15 cellular contexts compared by ENCODE assay signal in genomic region chr6:27234576-27234975, GRCh38. TPM values are rescaled to one million over a fixed set of nuclear protein-coding genes. Genes with fewer than 3 reads are reported as not detected.
DNase-seq lines count a peak whose midpoint lies in the region; ATAC-seq, FAIRE-seq and TF ChIP-seq lines count a peak whose summit lies in the region.
"Had no signal": no experiment of that assay in that cellular context is flagged by ENCODE, and none has a peak within 500 bp of the region (broad histone marks: within the 10 kb centered on the region; RNA-seq: fewer than 3 reads in every experiment).

No MANE protein-coding gene starts in this region.

- peak overlapping the region; percentile 54 for H3K4me2 ChIP-seq in endothelial cell of umbilical vein (ENCODE audit: insufficient read depth, low read length)

- DNase-seq in cardiac muscle cell (ENCODE audit: low read depth in 1 of 2, low spot score in 1 of 2) (no peak), left cardiac atrium (no peak), RWPE2 (ENCODE audit: low spot score) (no peak), endothelial cell of umbilical vein (ENCODE audit: low read depth, low spot score) (no peak), C1 segment of cervical spinal cord (lab: John Stamatoyannopoulos, UW) (no peak), gastrocnemius medialis (no peak), NCI-H82 treated with DMSO at 0.1 percent for 48 hours (lab: John Stamatoyannopoulos, UW; ENCODE audit: unreplicated experiment) (no peak)
- no peak for DNase-seq in stimulated activated naive CD8-positive, alpha-beta T cell treated with anti-CD3 and anti-CD28 coated beads, Interleukin-15, amount 100 ng/mL, for 72 hours
- DNase-seq: activated CD4-positive, CD25-positive, alpha-beta regulatory T cell; amniotic stem cell; NCI-H1417 treated with DMSO at 0.1 percent for 48 hours; spleen had no signal

- H3K27ac ChIP-seq in cardiac muscle cell (no peak overlapping the region), RWPE2 (ENCODE audit: poor library complexity, severe bottlenecking) (no peak overlapping the region), endothelial cell of umbilical vein (ENCODE audit: insufficient read depth, low read depth, low read length) (no peak overlapping the region), gastrocnemius medialis (no peak overlapping the region)
- H3K27ac ChIP-seq: spleen had no signal

- ATAC-seq in left cardiac atrium (no peak), RWPE2 (ENCODE audit: low read depth) (no peak), gastrocnemius medialis (no peak)
- no peak for ATAC-seq in stimulated activated naive CD8-positive, alpha-beta T cell treated with anti-CD3 and anti-CD28 coated beads, Interleukin-15, amount 100 ng/mL, for 72 hours
- ATAC-seq: PC-3 had no signal

- in situ Hi-C loops in gastrocnemius medialis (cut with MboI; ENCODE audit: low sequenced_read_pairs in 4 of 4), result no loop called here

- H3K4me3 Mint-ChIP-seq in stimulated activated naive CD8-positive, alpha-beta T cell treated with anti-CD3 and anti-CD28 coated beads, Interleukin-15, amount 100 ng/mL, for 72 hours, result peak overlapping the region; percentile 63 to 67

- dilution Hi-C loops in endothelial cell of umbilical vein (cut with MboI; ENCODE audit: extremely low pct_ligation_motif_present, low sequenced_read_pairs), result no loop called here

- H3K27ac Mint-ChIP-seq in stimulated activated naive CD8-positive, alpha-beta T cell treated with anti-CD3 and anti-CD28 coated beads, Interleukin-15, amount 100 ng/mL, for 72 hours, result no peak overlapping the region

- no peaks in the 10 kb centered on the region for H3K79me2 ChIP-seq in endothelial cell of umbilical vein (ENCODE audit: control insufficient read depth, insufficient read depth, low read length)

- peak overlapping the region; percentile 21 for H3K4me3 ChIP-seq in cardiac muscle cell
- peak overlapping the region; percentile 36 for H3K4me3 ChIP-seq in RWPE2 (ENCODE audit: severe bottlenecking)
- H3K4me3 ChIP-seq in endothelial cell of umbilical vein (replicated peaks in 1 of 3; ENCODE audit: insufficient read depth in 1 of 3, low read depth in 1 of 3, low read length in 3 of 3), result no peak overlapping the region
- no peak overlapping the region for H3K4me3 ChIP-seq in gastrocnemius medialis
- H3K4me3 ChIP-seq: spleen had no signal

- TF ChIP-seq CTCF in cardiac muscle cell (IDR thresholded peaks at IDR 0.05; ENCODE audit: low read depth, low read length) (no peak), RWPE2 (IDR thresholded peaks at IDR 0.05; ENCODE audit: poor library complexity, severe bottlenecking) (no peak), endothelial cell of umbilical vein (IDR thresholded peaks at IDR 0.05; ENCODE audit: extremely low read depth in 1 of 2, insufficient read depth in 1 of 2, low read depth in 1 of 2, low read length in 2 of 2) (no peak), gastrocnemius medialis (IDR thresholded peaks at IDR 0.05 in 4 of 5, conservative IDR thresholded peaks at IDR 0.05 in 1 of 5) (no peak)

- no peaks in the 10 kb centered on the region for H3K9me1 ChIP-seq in endothelial cell of umbilical vein (replicated peaks; ENCODE audit: control insufficient read depth, extremely low read depth, insufficient read depth, low read length)

- POLR2A ChIA-PET in endothelial cell of umbilical vein (lab: Charles Lee), result no interaction called here

- H3K27me3 ChIP-seq in cardiac muscle cell (peaks cover 42% of the 10 kb centered on the region), RWPE2 (ENCODE audit: insufficient read depth, poor library complexity, severe bottlenecking) (no peaks in the 10 kb centered on the region), endothelial cell of umbilical vein (ENCODE audit: control insufficient read depth in 2 of 2, insufficient read depth in 2 of 2, low read length in 2 of 2) (peaks cover 0 to 3% of the 10 kb centered on the region in 2 experiments), gastrocnemius medialis (peaks cover 49 to 82% (median 66%) of the 10 kb centered on the region in 3 donors)

- no peak overlapping the region for H2AFZ ChIP-seq in endothelial cell of umbilical vein (ENCODE audit: low read depth, low read length)

- CTCF ChIA-PET in endothelial cell of umbilical vein (lab: Charles Lee), result interaction anchor here (1.8 kb wide), 1 partner anchor 537 kb away, joined by 6 read pairs; no protein-coding TSS in a partner anchor

- BruUV-seq in endothelial cell of umbilical vein (replicated peaks; lab: Mats Ljungman, UMichigan), result no TSS peak

- H3K9ac ChIP-seq in endothelial cell of umbilical vein (replicated peaks; ENCODE audit: extremely low read depth, insufficient read depth, low read length), result no peak overlapping the region

- FAIRE-seq in endothelial cell of umbilical vein (lab: Jason Lieb, UNC), result no peak

- H3K4me1 Mint-ChIP-seq in stimulated activated naive CD8-positive, alpha-beta T cell treated with anti-CD3 and anti-CD28 coated beads, Interleukin-15, amount 100 ng/mL, for 72 hours, result peaks cover 36% of the 10 kb centered on the region

- H3K27me3 Mint-ChIP-seq in stimulated activated naive CD8-positive, alpha-beta T cell treated with anti-CD3 and anti-CD28 coated beads, Interleukin-15, amount 100 ng/mL, for 72 hours, result peaks cover 82% of the 10 kb centered on the region

- intact Hi-C loops in left cardiac atrium (cut with DNase I) (no loop called here), endothelial cell of umbilical vein (cut with micrococcal nuclease) (no loop called here), gastrocnemius medialis (cut with DNase I; ENCODE audit: low total_unique reads) (no loop called here)

- no peaks in the 10 kb centered on the region for H4K20me1 ChIP-seq in endothelial cell of umbilical vein (replicated peaks; ENCODE audit: control insufficient read depth, extremely low read depth, insufficient read depth, low read length)

- H3K9me3 ChIP-seq in cardiac muscle cell (ENCODE audit: low read depth) (no peaks in the 10 kb centered on the region), RWPE2 (ENCODE audit: severe bottlenecking) (no peaks in the 10 kb centered on the region), endothelial cell of umbilical vein (replicated peaks; ENCODE audit: control insufficient read depth, insufficient read depth, low read length) (no peaks in the 10 kb centered on the region), gastrocnemius medialis (no peaks in the 10 kb centered on the region)

- no peaks in the 10 kb centered on the region for H3K4me1 ChIP-seq in cardiac muscle cell (ENCODE audit: low read depth)
- no peaks in the 10 kb centered on the region for H3K4me1 ChIP-seq in RWPE2 (ENCODE audit: insufficient read depth, poor library complexity, severe bottlenecking)
- H3K4me1 ChIP-seq in endothelial cell of umbilical vein (ENCODE audit: control insufficient read depth, extremely low read depth, insufficient read depth, low read length), result peaks cover 12% of the 10 kb centered on the region
- no peaks in the 10 kb centered on the region for H3K4me1 ChIP-seq in gastrocnemius medialis

- TF ChIP-seq POLR2A in endothelial cell of umbilical vein (IDR thresholded peaks at IDR 0.05; ENCODE audit: low read depth, low read length) (no peak), gastrocnemius medialis (IDR thresholded peaks at IDR 0.05) (no peak)

- H3K9me3 Mint-ChIP-seq in stimulated activated naive CD8-positive, alpha-beta T cell treated with anti-CD3 and anti-CD28 coated beads, Interleukin-15, amount 100 ng/mL, for 72 hours, result peaks cover 4 to 5% of the 10 kb centered on the region in 2 donors

- H3K36me3 ChIP-seq in cardiac muscle cell, result no peaks in the 10 kb centered on the region
- H3K36me3 ChIP-seq in RWPE2 (ENCODE audit: low read depth), result no peaks in the 10 kb centered on the region
- H3K36me3 ChIP-seq in endothelial cell of umbilical vein (ENCODE audit: control insufficient read depth in 2 of 2, extremely low read depth in 1 of 2, insufficient read depth in 2 of 2, low read length in 2 of 2), result no peaks in the 10 kb centered on the region
- no peaks in the 10 kb centered on the region for H3K36me3 ChIP-seq in gastrocnemius medialis
- H3K36me3 ChIP-seq: spleen had no signal

TF ChIP-seq in endothelial cell of umbilical vein, 7 proteins besides CTCF, POLR2A, EP300 and RAD21:
- no peak for TF ChIP-seq EZH2 (IDR thresholded peaks at IDR 0.05; ENCODE audit: borderline replicate concordance, low read depth, low read length, severe bottlenecking)
- no peak for TF ChIP-seq GATA2 (IDR thresholded peaks at IDR 0.05; ENCODE audit: insufficient read depth, insufficient read length, low read depth, low read length)
- no peak for TF ChIP-seq FOS (IDR thresholded peaks at IDR 0.05; ENCODE audit: borderline replicate concordance, insufficient read depth, low read length)
- TF ChIP-seq JUN (IDR thresholded peaks at IDR 0.05; ENCODE audit: borderline replicate concordance, insufficient read depth, insufficient read length, low read depth), result no peak
- no peak for TF ChIP-seq POLR2AphosphoS5 (IDR thresholded peaks at IDR 0.05; ENCODE audit: insufficient read depth, low read depth, low read length)
- TF ChIP-seq MYC (IDR thresholded peaks at IDR 0.05; ENCODE audit: low read depth, low read length), result no peak
- TF ChIP-seq, protein P1, sequence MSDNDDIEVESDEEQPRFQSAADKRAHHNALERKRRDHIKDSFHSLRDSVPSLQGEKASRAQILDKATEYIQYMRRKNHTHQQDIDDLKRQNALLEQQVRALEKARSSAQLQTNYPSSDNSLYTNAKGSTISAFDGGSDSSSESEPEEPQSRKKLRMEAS (IDR thresholded peaks at IDR 0.05; ENCODE audit: insufficient read depth, insufficient read length), result no peak

RNA-seq across cellular contexts. Expression of gene PRSS16, which starts 12.9 kb away (rescaled TPM):
- total RNA-seq in cardiac muscle cell, result 4.4 and 9.9 TPM in 2 replicates
- 2.7 and 5.2 TPM in 2 replicates for polyA plus RNA-seq in cardiac muscle cell
- under 1 TPM; 0.31 to 0.88 TPM for total RNA-seq in left cardiac atrium
- not detected in 2 replicates for total RNA-seq in endothelial cell of umbilical vein
- polyA plus RNA-seq in endothelial cell of umbilical vein, result not detected in 2 replicates
- not detected in 2 replicates for polyA plus RNA-seq in endothelial cell of umbilical vein (2011; cell fraction: cytosol; rRNA removed)
- 0.16 TPM in 1 of 2 replicates, not detected in the other for polyA plus RNA-seq in endothelial cell of umbilical vein (2011; cell fraction: nucleus; rRNA removed)
- polyA plus RNA-seq in endothelial cell of umbilical vein (2012), result not detected in 2 replicates
- polyA minus RNA-seq in endothelial cell of umbilical vein, result 1.3 TPM in 1 of 2 replicates, not detected in the other
- polyA minus RNA-seq in endothelial cell of umbilical vein (2011; cell fraction: cytosol; rRNA and poly(A)+ RNA removed), result 0.72 TPM
- not detected in 2 replicates for polyA minus RNA-seq in endothelial cell of umbilical vein (2011; cell fraction: nucleus; rRNA and poly(A)+ RNA removed)
- total RNA-seq in gastrocnemius medialis, result not detected
- total RNA-seq: dermis microvascular lymphatic vessel endothelial cell, fibroblast of villous mesenchyme had no signal

Comparison
In these comparisons a context has a peak if more than half of its experiments do, and no peak if none do; other contexts are left out.
1. H3K4me3 ChIP-seq: peak in cardiac muscle cell (single experiment) and RWPE2 (single experiment); none in endothelial cell of umbilical vein (0 of 3) and gastrocnemius medialis (0 of 4).